In the genomic region with DNA sequence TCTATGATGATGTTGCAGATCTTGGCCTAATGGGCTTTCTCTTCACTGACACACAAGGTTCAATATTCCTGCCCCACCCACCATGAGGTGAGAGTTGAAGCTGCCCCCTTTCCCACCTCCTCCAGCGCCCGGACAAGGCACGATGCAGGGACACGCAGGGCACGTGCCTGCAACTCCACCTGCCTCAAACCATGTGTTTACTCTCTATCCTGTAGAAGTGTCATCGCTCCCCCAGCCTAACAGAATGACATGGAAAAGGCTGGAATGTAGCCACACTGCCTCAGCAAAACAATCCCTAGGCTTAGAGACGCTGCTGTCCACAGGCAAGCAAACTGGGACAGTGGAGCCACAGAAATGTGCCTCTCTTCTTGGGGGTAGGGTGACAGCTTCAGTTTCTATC, we compare ENCODE assay signal across 16 cellular contexts.
DNase-seq lines count a peak whose midpoint lies in the region; ATAC-seq and TF ChIP-seq lines count a peak whose summit lies in the region.
"Had no signal": no experiment of that assay in that cellular context is flagged by ENCODE, and none has a peak within 500 bp of the region (broad histone marks: within the 10 kb centered on the region; RNA-seq: fewer than 3 reads in every experiment).

No MANE protein-coding gene starts in this region.

- no peak overlapping the region for H3K4me3 Mint-ChIP-seq in nephron progenitor cell
- H3K4me3 Mint-ChIP-seq in CD8-positive, alpha-beta T cell, result no peak overlapping the region

- H3K4me1 ChIP-seq in HUES48 (ENCODE audit: control insufficient read depth, insufficient read depth, low read length), result peaks cover 23% of the 10 kb centered on the region
- no peaks in the 10 kb centered on the region for H3K4me1 ChIP-seq in CD8-positive, alpha-beta T cell (ENCODE audit: insufficient read depth, low read length)
- H3K4me1 ChIP-seq: Caco-2 had no signal

- CTCF ChIA-PET in CD8-positive, alpha-beta T cell (lab: Charles Lee), result interaction anchor here (1.2 to 2.2 kb wide), 2 partner anchors 14 to 365 kb away, joined by 5 to 6 read pairs; no protein-coding TSS in a partner anchor

- TF ChIP-seq CTCF in nephron progenitor cell (IDR thresholded peaks at IDR 0.05), result no peak
- TF ChIP-seq CTCF in CD8-positive, alpha-beta T cell (IDR thresholded peaks at IDR 0.05), result no peak

- ATAC-seq in CD8-positive, alpha-beta T cell, result no peak
- ATAC-seq in HG02623 (IDR thresholded peaks at IDR 0.05; ENCODE audit: unreplicated experiment), result no peak
- ATAC-seq: Panc1 had no signal

- peaks cover 14% of the 10 kb centered on the region for H3K36me3 Mint-ChIP-seq in nephron progenitor cell (ENCODE audit: low read depth)
- no peaks in the 10 kb centered on the region for H3K36me3 Mint-ChIP-seq in CD8-positive, alpha-beta T cell

- peak overlapping the region; percentile 5 for H3K27ac ChIP-seq in HUES48 (ENCODE audit: low read depth, low read length)
- no peak overlapping the region for H3K27ac ChIP-seq in CD8-positive, alpha-beta T cell (ENCODE audit: low read depth, low read length)
- H3K27ac ChIP-seq: HL-60 had no signal

- POLR2A ChIA-PET in CD8-positive, alpha-beta T cell (lab: Charles Lee), result no interaction called here

- H3K27ac Mint-ChIP-seq in nephron progenitor cell, result peak overlapping the region; percentile 72
- no peak overlapping the region for H3K27ac Mint-ChIP-seq in CD8-positive, alpha-beta T cell

- peaks cover 3% of the 10 kb centered on the region for H3K9me3 Mint-ChIP-seq in nephron progenitor cell
- no peaks in the 10 kb centered on the region for H3K9me3 Mint-ChIP-seq in CD8-positive, alpha-beta T cell

- no peak overlapping the region for H3K4me3 ChIP-seq in HUES48 (ENCODE audit: low read depth, low read length)
- no peak overlapping the region for H3K4me3 ChIP-seq in CD8-positive, alpha-beta T cell (ENCODE audit: low read depth, low read length)
- H3K4me3 ChIP-seq: K562 had no signal

- intact Hi-C loops in CD8-positive, alpha-beta T cell (cut with DNase I, micrococcal nuclease), result no loop called here

- H3K36me3 ChIP-seq in HUES48 (ENCODE audit: control insufficient read depth, insufficient read depth, low read length), result no peaks in the 10 kb centered on the region
- no peaks in the 10 kb centered on the region for H3K36me3 ChIP-seq in CD8-positive, alpha-beta T cell (ENCODE audit: insufficient read depth, low read length)

- no peaks in the 10 kb centered on the region for H3K27me3 ChIP-seq in HUES48 (ENCODE audit: control insufficient read depth, insufficient read depth, low read length)
- no peaks in the 10 kb centered on the region for H3K27me3 ChIP-seq in CD8-positive, alpha-beta T cell (ENCODE audit: insufficient read depth, low read length)

- peak; percentile 44 for DNase-seq in G401 (ENCODE audit: low spot score)
- DNase-seq in islet precursor cell, result peak; percentile 74
- DNase-seq in nephron progenitor cell, result no peak
- DNase-seq in CD8-positive, alpha-beta T cell, result no peak
- DNase-seq in DMS153 (lab: John Stamatoyannopoulos, UW), result no peak
- no peak for DNase-seq in NCI-H2081 (lab: John Stamatoyannopoulos, UW)
- DNase-seq: AML-193, Caco-2, NCI-H187, NCI-H2171, NCI-H510A had no signal

- no peaks in the 10 kb centered on the region for H3K9me3 ChIP-seq in HUES48 (ENCODE audit: control insufficient read depth, insufficient read depth, low read length)
- no peaks in the 10 kb centered on the region for H3K9me3 ChIP-seq in CD8-positive, alpha-beta T cell (ENCODE audit: low read length)
- H3K9me3 ChIP-seq: Caco-2 had no signal

- in situ Hi-C loops in G401 (cut with HindIII; ENCODE audit: low sequenced_read_pairs), result no loop called here

- no peak overlapping the region for H3K9ac ChIP-seq in HUES48 (ENCODE audit: low read depth, low read length)

- H3K27me3 Mint-ChIP-seq in nephron progenitor cell (ENCODE audit: low read depth, poor library complexity), result peaks cover 6% of the 10 kb centered on the region
- no peaks in the 10 kb centered on the region for H3K27me3 Mint-ChIP-seq in CD8-positive, alpha-beta T cell (ENCODE audit: low read depth)

- H3K4me1 Mint-ChIP-seq in nephron progenitor cell, result peaks cover 36% of the 10 kb centered on the region
- no peaks in the 10 kb centered on the region for H3K4me1 Mint-ChIP-seq in CD8-positive, alpha-beta T cell (ENCODE audit: low read depth)

Comparison
In these comparisons a context has a peak if more than half of its experiments do, and no peak if none do; other contexts are left out.
1. DNase-seq: peak in G401 (single experiment) and islet precursor cell (single experiment); none in nephron progenitor cell (single experiment), CD8-positive, alpha-beta T cell (0 of 7), DMS153 (single experiment) and NCI-H2081 (0 of 2).